In the genomic region with DNA sequence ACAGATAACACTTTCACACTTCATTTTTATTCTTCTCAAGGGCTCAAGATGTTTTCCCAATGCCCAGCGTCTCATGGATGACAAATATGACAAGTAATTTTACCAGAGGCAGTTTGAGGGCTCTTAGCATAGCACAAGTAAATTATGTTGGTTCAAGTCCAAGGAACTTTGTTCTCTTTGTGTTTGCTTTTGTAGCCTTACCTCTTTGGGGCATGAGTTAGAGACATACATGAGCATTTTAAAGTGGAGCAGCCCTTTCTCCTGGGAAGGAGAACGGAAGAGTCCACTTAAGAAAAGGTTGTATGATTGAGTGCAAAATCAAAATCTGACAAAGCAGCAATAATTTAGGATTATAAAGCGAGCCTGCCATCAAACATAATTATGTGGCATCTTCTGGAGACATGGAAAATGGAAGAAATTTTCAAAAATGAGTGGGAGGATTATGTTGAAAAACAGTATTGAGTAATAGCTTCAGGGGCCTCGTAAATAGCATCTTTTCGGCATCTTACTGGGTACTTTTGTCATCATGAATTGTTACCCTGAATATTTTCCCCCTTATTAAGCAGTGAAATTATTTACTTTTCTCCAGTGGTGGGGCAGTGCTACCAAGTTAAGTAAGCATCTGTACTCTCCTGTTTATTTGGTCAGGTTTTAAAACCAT, we compare ENCODE assay signal across 23 cellular contexts.
DNase-seq lines count a peak whose midpoint lies in the region; ATAC-seq, FAIRE-seq and TF ChIP-seq lines count a peak whose summit lies in the region.
"Had no signal": no experiment of that assay in that cellular context is flagged by ENCODE, and none has a peak within 500 bp of the region (broad histone marks: within the 10 kb centered on the region; RNA-seq: fewer than 3 reads in every experiment).

No MANE protein-coding gene starts in this region.

- H3K4me1 Mint-ChIP-seq in HFFc6 (ENCODE audit: low read depth) (peaks cover 33% of the 10 kb centered on the region), brain (peaks cover 32% of the 10 kb centered on the region), osteocyte (ENCODE audit: unreplicated experiment) (peaks cover 38% of the 10 kb centered on the region)

- TF ChIP-seq EP300 in upper lobe of left lung (IDR thresholded peaks at IDR 0.05) (no peak), suprapubic skin (IDR thresholded peaks at IDR 0.05) (no peak)

- H3K9me3 ChIP-seq in upper lobe of left lung = no peaks in the 10 kb centered on the region
- H3K9me3 ChIP-seq in suprapubic skin = no peaks in the 10 kb centered on the region
- H3K9me3 ChIP-seq: HAP-1 had no signal

- H3K4me1 ChIP-seq in upper lobe of left lung = peaks cover 6 to 31% (median 13%) of the 10 kb centered on the region in 4 donors
- peaks cover 10% of the 10 kb centered on the region for H3K4me1 ChIP-seq in suprapubic skin

- peak; percentile 35 to 42 for ATAC-seq in upper lobe of left lung (ENCODE audit: low FRiP score in 2 of 2)
- ATAC-seq: activated CD4-positive, CD25-positive, alpha-beta regulatory T cell treated with anti-CD3 and anti-CD28 coated beads, Interleukin-2, amount 50 U/mL, for 24 hours; activated CD8-positive, alpha-beta T cell treated with anti-CD3 and anti-CD28 coated beads for 36 hours had no signal

- H3K27me3 Mint-ChIP-seq in HFFc6 (ENCODE audit: insufficient read depth) = peaks cover 2% of the 10 kb centered on the region
- peaks cover 4% of the 10 kb centered on the region for H3K27me3 Mint-ChIP-seq in brain
- no peaks in the 10 kb centered on the region for H3K27me3 Mint-ChIP-seq in osteocyte (ENCODE audit: unreplicated experiment)
- H3K27me3 Mint-ChIP-seq: activated CD8-positive, alpha-beta T cell treated with anti-CD3 and anti-CD28 coated beads for 36 hours had no signal

- TF ChIP-seq POLR2A in upper lobe of left lung (IDR thresholded peaks at IDR 0.05) (no peak), suprapubic skin (IDR thresholded peaks at IDR 0.05) (no peak), H54 (IDR thresholded peaks at IDR 0.05; ENCODE audit: low read depth, low read length) (no peak)

- TF ChIP-seq CTCF in HFFc6 (IDR thresholded peaks at IDR 0.05) (no peak), brain (conservative IDR thresholded peaks at IDR 0.05) (no peak), osteocyte (IDR thresholded peaks at IDR 0.05) (no peak), upper lobe of left lung (IDR thresholded peaks at IDR 0.05) (no peak), suprapubic skin (IDR thresholded peaks at IDR 0.05) (no peak)

- no peak overlapping the region for H3K4me3 ChIP-seq in upper lobe of left lung
- H3K4me3 ChIP-seq in suprapubic skin = no peak overlapping the region
- H3K4me3 ChIP-seq: HAP-1 had no signal

- H3K36me3 Mint-ChIP-seq in HFFc6 (ENCODE audit: low read depth) (peaks cover 56% of the 10 kb centered on the region), brain (peaks cover 87% of the 10 kb centered on the region), osteocyte (ENCODE audit: unreplicated experiment) (peaks cover 76% of the 10 kb centered on the region)

- H3K9me3 Mint-ChIP-seq in HFFc6 (no peaks in the 10 kb centered on the region), brain (no peaks in the 10 kb centered on the region), osteocyte (ENCODE audit: unreplicated experiment) (no peaks in the 10 kb centered on the region)
- H3K9me3 Mint-ChIP-seq: activated CD8-positive, alpha-beta T cell treated with anti-CD3 and anti-CD28 coated beads for 36 hours; nephron had no signal

- H3K27me3 ChIP-seq in upper lobe of left lung (no peaks in the 10 kb centered on the region), suprapubic skin (no peaks in the 10 kb centered on the region)

- H3K27ac ChIP-seq in upper lobe of left lung (no peak overlapping the region), suprapubic skin (no peak overlapping the region)

- peak overlapping the region; percentile 84 for H3K27ac Mint-ChIP-seq in HFFc6
- H3K27ac Mint-ChIP-seq in brain = peak overlapping the region in 4 of 5 experiments; percentile 2 to 90 (median 31)
- peak overlapping the region; percentile 77 for H3K27ac Mint-ChIP-seq in osteocyte (ENCODE audit: unreplicated experiment)
- H3K27ac Mint-ChIP-seq: activated CD8-positive, alpha-beta T cell treated with anti-CD3 and anti-CD28 coated beads for 36 hours had no signal

- no peak for FAIRE-seq in H54 (lab: Jason Lieb, UNC)
- FAIRE-seq: frontal cortex had no signal

- DNase-seq in HFFc6 (no peak), osteocyte (ENCODE audit: extremely low spot score, unreplicated experiment) (no peak), upper lobe of left lung (no peak), activated gamma-delta T cell (lab: John Stamatoyannopoulos, UW) (no peak), suprapubic skin (ENCODE audit: low spot score in 2 of 2) (no peak), H54 (ENCODE audit: insufficient read length, low spot score) (no peak)
- DNase-seq: activated CD8-positive, alpha-beta T cell treated with anti-CD3 and anti-CD28 coated beads for 36 hours; activated naive CD4-positive, alpha-beta T cell treated with Interleukin-2 at 50 U/mL for 16 hours; activated T-cell treated with anti-CD3 and anti-CD28 coated beads, Interleukin-2, amount 50 U/mL, for 1 hour; anterior cingulate cortex; Karpas-422; midbrain; NCI-H1092; NCI-H2081; NCI-H510A treated with DMSO at 0.1 percent for 48 hours; RPMI8226; stimulated activated CD8-positive, alpha-beta memory T cell treated with anti-CD3 and anti-CD28 coated beads, Interleukin-4, amount 100 ng/mL, for 48 hours; T-helper 9 cell had no signal

- WGBS in upper lobe of left lung, 2 donors = 61 to 72% methylated on average over 5 of the region's 5 CpGs
- WGBS in suprapubic skin = 75% methylated on average over 5 of the region's 5 CpGs

- peaks cover 0 to 69% (median 30%) of the 10 kb centered on the region in 4 donors for H3K36me3 ChIP-seq in upper lobe of left lung
- peaks cover 78% of the 10 kb centered on the region for H3K36me3 ChIP-seq in suprapubic skin

- H3K4me3 Mint-ChIP-seq in HFFc6 (no peak overlapping the region; the same call in 1 of the 2 replicates), brain (no peak overlapping the region), osteocyte (ENCODE audit: unreplicated experiment) (no peak overlapping the region)
- H3K4me3 Mint-ChIP-seq: activated CD8-positive, alpha-beta T cell treated with anti-CD3 and anti-CD28 coated beads for 36 hours; nephron had no signal

Comparison
In these comparisons a context has a peak if more than half of its experiments do, and no peak if none do; other contexts are left out.
1. H3K27ac Mint-ChIP-seq: peak in every context shown above with its lines; median percentile 84 in HFFc6; 77 in osteocyte; 31 in brain.